In genomic region chr18:30403278-30403677, GRCh38 we compare ENCODE assay signal across 34 cellular contexts.
"Had no signal": no experiment of that assay in that cellular context is flagged by ENCODE, and none has a peak within 500 bp of the region (broad histone marks: within the 10 kb centered on the region; RNA-seq: fewer than 3 reads in every experiment).

No MANE protein-coding gene starts in this region.

- H3K4me1 Mint-ChIP-seq: activated B cell treated with CpG ODN at 0.5 μM for 24 hours; activated CD4-positive, alpha-beta memory T cell treated with anti-CD3 and anti-CD28 coated beads, Interleukin-2, amount 10 ng/mL, durations not matched to agents 7 days and 5 days; activated CD4-positive, alpha-beta T cell treated with anti-CD3 and anti-CD28 coated beads, Interleukin-2, amount 10 ng/mL, durations not matched to agents 24 days and 14 days; activated CD8-positive, alpha-beta memory T cell treated with anti-CD3 and anti-CD28 coated beads, Interleukin-2, amount 10 ng/mL, durations not matched to agents 7 days and 5 days; activated naive CD4-positive, alpha-beta T cell treated with anti-CD3 and anti-CD28 coated beads, Interleukin-2, amount 10 ng/mL, durations not matched to agents 7 days and 5 days; activated naive CD4-positive, alpha-beta T cell treated with anti-CD3 and anti-CD28 coated beads, Interleukin-2, amount 50 U/mL, for 24 hours; activated naive CD8-positive, alpha-beta T cell treated with anti-CD3 and anti-CD28 coated beads, Interleukin-2, amount 10 ng/mL, durations not matched to agents 7 days and 5 days; activated naive CD8-positive, alpha-beta T cell treated with anti-CD3 and anti-CD28 coated beads, Interleukin-2, amount 50 U/mL, for 24 hours; brain; central memory CD8-positive, alpha-beta T cell had no signal

- H3K4me3 Mint-ChIP-seq: activated B cell treated with CpG ODN at 0.5 μM for 24 hours; activated CD4-positive, alpha-beta memory T cell treated with anti-CD3 and anti-CD28 coated beads, Interleukin-2, amount 10 ng/mL, durations not matched to agents 7 days and 5 days; activated CD4-positive, alpha-beta T cell treated with anti-CD3 and anti-CD28 coated beads, Interleukin-2, amount 10 ng/mL, durations not matched to agents 24 days and 14 days; activated CD8-positive, alpha-beta memory T cell treated with anti-CD3 and anti-CD28 coated beads, Interleukin-2, amount 10 ng/mL, durations not matched to agents 7 days and 5 days; activated CD8-positive, alpha-beta T cell treated with anti-CD3 and anti-CD28 coated beads, Interleukin-2, amount 10 ng/mL, durations not matched to agents 7 days and 5 days; activated naive CD4-positive, alpha-beta T cell treated with anti-CD3 and anti-CD28 coated beads, Interleukin-2, amount 10 ng/mL, durations not matched to agents 7 days and 5 days; activated naive CD4-positive, alpha-beta T cell treated with anti-CD3 and anti-CD28 coated beads, Interleukin-2, amount 50 U/mL, for 24 hours; activated naive CD8-positive, alpha-beta T cell; activated naive CD8-positive, alpha-beta T cell treated with anti-CD3 and anti-CD28 coated beads, Interleukin-2, amount 10 ng/mL, durations not matched to agents 7 days and 5 days; activated naive CD8-positive, alpha-beta T cell treated with anti-CD3 and anti-CD28 coated beads, Interleukin-2, amount 50 U/mL, for 24 hours; activated T-cell treated with anti-CD3 and anti-CD28 coated beads, Interleukin-2, amount 50 U/mL, for 24 hours; brain; central memory CD8-positive, alpha-beta T cell; T-helper 1 cell treated with Interleukin-12 subunit alpha and Interleukin-12 subunit beta and Interleukin-4 antibody, amounts not matched to agents 30 μg/mL and 1 μg/mL, for 36 hours; T-helper 2 cell treated with Interferon-gamma antibody and Interleukin-4, amounts not matched to agents 5 μg/mL and 100 μg/mL, for 36 hours had no signal

- H3K27me3 Mint-ChIP-seq: activated B cell treated with CpG ODN at 0.5 μM for 24 hours; activated CD4-positive, alpha-beta memory T cell treated with anti-CD3 and anti-CD28 coated beads, Interleukin-2, amount 10 ng/mL, durations not matched to agents 7 days and 5 days; activated CD4-positive, alpha-beta T cell treated with anti-CD3 and anti-CD28 coated beads, Interleukin-2, amount 10 ng/mL, durations not matched to agents 24 days and 14 days; activated CD8-positive, alpha-beta memory T cell treated with anti-CD3 and anti-CD28 coated beads, Interleukin-2, amount 10 ng/mL, durations not matched to agents 7 days and 5 days; activated naive CD4-positive, alpha-beta T cell treated with anti-CD3 and anti-CD28 coated beads, Interleukin-2, amount 10 ng/mL, durations not matched to agents 7 days and 5 days; activated naive CD4-positive, alpha-beta T cell treated with anti-CD3 and anti-CD28 coated beads, Interleukin-2, amount 50 U/mL, for 24 hours; activated naive CD8-positive, alpha-beta T cell; activated naive CD8-positive, alpha-beta T cell treated with anti-CD3 and anti-CD28 coated beads, Interleukin-2, amount 10 ng/mL, durations not matched to agents 7 days and 5 days; activated naive CD8-positive, alpha-beta T cell treated with anti-CD3 and anti-CD28 coated beads, Interleukin-2, amount 50 U/mL, for 24 hours; activated T-cell treated with anti-CD3 and anti-CD28 coated beads, Interleukin-2, amount 50 U/mL, for 24 hours; brain; central memory CD8-positive, alpha-beta T cell had no signal

- H3K36me3 Mint-ChIP-seq: activated CD8-positive, alpha-beta memory T cell treated with anti-CD3 and anti-CD28 coated beads, Interleukin-2, amount 10 ng/mL, durations not matched to agents 7 days and 5 days; activated naive CD4-positive, alpha-beta T cell treated with anti-CD3 and anti-CD28 coated beads, Interleukin-2, amount 10 ng/mL, durations not matched to agents 7 days and 5 days; activated naive CD4-positive, alpha-beta T cell treated with anti-CD3 and anti-CD28 coated beads, Interleukin-2, amount 50 U/mL, for 24 hours; activated naive CD8-positive, alpha-beta T cell; activated naive CD8-positive, alpha-beta T cell treated with anti-CD3 and anti-CD28 coated beads, Interleukin-2, amount 10 ng/mL, durations not matched to agents 7 days and 5 days; brain had no signal

- H3K27ac Mint-ChIP-seq: activated B cell treated with CpG ODN at 0.5 μM for 24 hours; activated CD4-positive, alpha-beta memory T cell treated with anti-CD3 and anti-CD28 coated beads, Interleukin-2, amount 10 ng/mL, durations not matched to agents 7 days and 5 days; activated CD4-positive, alpha-beta T cell treated with anti-CD3 and anti-CD28 coated beads, Interleukin-2, amount 10 ng/mL, durations not matched to agents 24 days and 14 days; activated CD8-positive, alpha-beta memory T cell treated with anti-CD3 and anti-CD28 coated beads, Interleukin-2, amount 10 ng/mL, durations not matched to agents 7 days and 5 days; activated CD8-positive, alpha-beta T cell treated with anti-CD3 and anti-CD28 coated beads, Interleukin-2, amount 10 ng/mL, durations not matched to agents 7 days and 5 days; activated naive CD4-positive, alpha-beta T cell treated with anti-CD3 and anti-CD28 coated beads, Interleukin-2, amount 10 ng/mL, durations not matched to agents 7 days and 5 days; activated naive CD4-positive, alpha-beta T cell treated with anti-CD3 and anti-CD28 coated beads, Interleukin-2, amount 50 U/mL, for 24 hours; activated naive CD8-positive, alpha-beta T cell; activated naive CD8-positive, alpha-beta T cell treated with anti-CD3 and anti-CD28 coated beads, Interleukin-2, amount 10 ng/mL, durations not matched to agents 7 days and 5 days; activated naive CD8-positive, alpha-beta T cell treated with anti-CD3 and anti-CD28 coated beads, Interleukin-2, amount 50 U/mL, for 24 hours; activated T-cell treated with anti-CD3 and anti-CD28 coated beads, Interleukin-2, amount 50 U/mL, for 24 hours; activated T-helper 2 cell treated with anti-CD3 and anti-CD28 coated beads, Interferon-gamma antibody, Interleukin-2, Interleukin-4, amounts not matched to agents 10 μg/mL and 5 μg/mL and 100 μg/mL, durations not matched to agents 14 hours and 24 hours and 36 hours; brain; T-helper 1 cell treated with Interleukin-12 subunit alpha and Interleukin-12 subunit beta and Interleukin-4 antibody, amounts not matched to agents 30 μg/mL and 1 μg/mL, for 36 hours; T-helper 2 cell treated with Interferon-gamma antibody and Interleukin-4, amounts not matched to agents 5 μg/mL and 100 μg/mL, for 36 hours had no signal

- DNase-seq: activated B cell treated with CpG ODN at 0.5 μM for 24 hours; activated CD4-positive, alpha-beta memory T cell treated with anti-CD3 and anti-CD28 coated beads, Interleukin-2, amount 10 ng/mL, durations not matched to agents 7 days and 5 days; activated CD4-positive, alpha-beta T cell treated with anti-CD3 and anti-CD28 coated beads for 4 hours; activated CD4-positive, alpha-beta T cell treated with anti-CD3 and anti-CD28 coated beads, Interleukin-2, amount 10 ng/mL, durations not matched to agents 24 days and 14 days; activated CD4-positive, alpha-beta T cell treated with anti-CD3 and anti-CD28 coated beads, Interleukin-2, amount 50 U/mL, for 48 hours; activated CD4-positive, CD25-positive, alpha-beta regulatory T cell treated with anti-CD3 and anti-CD28 coated beads, Interleukin-2, amount 50 U/mL, for 72 hours; activated CD8-positive, alpha-beta memory T cell treated with anti-CD3 and anti-CD28 coated beads for 24 hours; activated CD8-positive, alpha-beta memory T cell treated with anti-CD3 and anti-CD28 coated beads, Interleukin-2, amount 10 ng/mL, durations not matched to agents 7 days and 5 days; activated CD8-positive, alpha-beta memory T cell treated with anti-CD3 and anti-CD28 coated beads, Interleukin-2, amount 50 U/mL, for 48 hours; activated CD8-positive, alpha-beta T cell treated with anti-CD3 and anti-CD28 coated beads, Interleukin-2, amount 10 ng/mL, durations not matched to agents 7 days and 5 days; activated effector memory CD4-positive, alpha-beta T cell treated with Interleukin-2 at 50 U/mL for 16 hours; activated gamma-delta T cell; activated naive CD4-positive, alpha-beta T cell treated with anti-CD3 and anti-CD28 coated beads, Interleukin-2, amount 10 ng/mL, durations not matched to agents 7 days and 5 days; activated naive CD4-positive, alpha-beta T cell treated with Interleukin-2 at 50 U/mL for 16 hours; activated naive CD8-positive, alpha-beta T cell treated with anti-CD3 and anti-CD28 coated beads, Interleukin-2, amount 10 ng/mL, durations not matched to agents 7 days and 5 days; activated naive CD8-positive, alpha-beta T cell treated with anti-CD3 and anti-CD28 coated beads, Interleukin-2, amount 50 U/mL, for 24 hours; activated T-cell treated with anti-CD3 and anti-CD28 coated beads, Interleukin-2, amount 50 U/mL, for 24 hours; activated T-cell treated with anti-CD3 and anti-CD28 coated beads, Interleukin-2, amount 50 U/mL, for 48 hours; amygdala; anterior cingulate cortex; caudate nucleus; cerebellar nuclear complex; T-helper 1 cell; T-helper 2 cell; T-helper 9 cell had no signal

- FAIRE-seq: bronchial epithelial cell, TTC549 had no signal

- H3K9me3 Mint-ChIP-seq: brain had no signal
